In genomic region chr2:85617723-85618122, GRCh38 we compare ENCODE assay signal across 4 cellular contexts. TPM values are rescaled to one million over a fixed set of nuclear protein-coding genes. Genes with fewer than 3 reads are reported as not detected.
DNase-seq lines count a peak whose midpoint lies in the region; FAIRE-seq and TF ChIP-seq lines count a peak whose summit lies in the region.
"Not testable (repeated sequence)": the region's sequence is repeated elsewhere in the genome, so short reads cannot be mapped to it uniquely, and the experiment has no call there.

No MANE protein-coding gene starts in this region.

- not testable (repeated sequence) for TF ChIP-seq CTCF in H1 (IDR thresholded peaks at IDR 0.05; ENCODE audit: control extremely low read depth in 1 of 3, insufficient read depth in 1 of 3, low read depth in 1 of 3, low read length in 3 of 3); osteocyte (IDR thresholded peaks at IDR 0.05)

- peaks cover 13 to 41% (median 21%) of the 10 kb centered on the region in 4 experiments for H3K36me3 ChIP-seq in H1 (ENCODE audit: control insufficient read depth in 2 of 4, insufficient read depth in 4 of 4, low read length in 3 of 4)

- peaks cover 10% of the 10 kb centered on the region for H3K4me1 Mint-ChIP-seq in T-helper 2 cell treated with Interferon-gamma antibody and Interleukin-4, amounts not matched to agents 5 μg/mL and 100 μg/mL, for 36 hours (ENCODE audit: low read depth)
- peaks cover 24% of the 10 kb centered on the region for H3K4me1 Mint-ChIP-seq in osteocyte (ENCODE audit: unreplicated experiment)

- H3K79me1 ChIP-seq in H1 (ENCODE audit: low read depth, low read length) = not testable (repeated sequence)

- H4K91ac ChIP-seq in H1 (replicated peaks; ENCODE audit: insufficient read length, low read length) = not testable (repeated sequence)

- not testable (repeated sequence) for H2AK5ac ChIP-seq in H1 (ENCODE audit: low read depth, low read length)

- not testable (repeated sequence) for TF ChIP-seq EP300 in H1 (IDR thresholded peaks at IDR 0.05; ENCODE audit: borderline replicate concordance in 1 of 2, low read depth in 2 of 2, low read length in 2 of 2)

- not testable (repeated sequence) for H3K23ac ChIP-seq in H1 (ENCODE audit: insufficient read length)

- H3K14ac ChIP-seq in H1 (ENCODE audit: insufficient read length) = not testable (repeated sequence)

- not testable (repeated sequence) for H3K18ac ChIP-seq in H1 (ENCODE audit: extremely low read depth, low read length)

- H2BK12ac ChIP-seq in H1 (ENCODE audit: low read depth, low read length) = not testable (repeated sequence)

- H3K9me3 Mint-ChIP-seq in T-helper 2 cell treated with Interferon-gamma antibody and Interleukin-4, amounts not matched to agents 5 μg/mL and 100 μg/mL, for 36 hours; osteocyte (ENCODE audit: unreplicated experiment): not testable (repeated sequence)

- H2BK120ac ChIP-seq in H1 (replicated peaks; ENCODE audit: low read depth, low read length) = not testable (repeated sequence)

- not testable (repeated sequence) for H4K8ac ChIP-seq in H1 (ENCODE audit: extremely low read depth, insufficient read depth, low read length)

- TF ChIP-seq POLR2A in H1 (IDR thresholded peaks at IDR 0.05; ENCODE audit: control extremely low read depth in 1 of 2, low read depth in 2 of 2, low read length in 2 of 2) = not testable (repeated sequence)

- H2BK15ac ChIP-seq in H1 (ENCODE audit: low read length) = not testable (repeated sequence)

- DNase-seq in T-helper 2 cell treated with Interferon-gamma antibody and Interleukin-4, amounts not matched to agents 5 μg/mL and 100 μg/mL, for 36 hours (ENCODE audit: low spot score); H1 (ENCODE audit: low read depth in 1 of 2, low spot score in 2 of 2); osteocyte (ENCODE audit: extremely low spot score, unreplicated experiment): not testable (repeated sequence)

- not testable (repeated sequence) for H3K27me3 Mint-ChIP-seq in T-helper 2 cell treated with Interferon-gamma antibody and Interleukin-4, amounts not matched to agents 5 μg/mL and 100 μg/mL, for 36 hours (ENCODE audit: low read depth); osteocyte (ENCODE audit: unreplicated experiment)

- WGBS in H1 (ENCODE audit: extremely low coverage in 1 of 2, insufficient coverage in 1 of 2, insufficient read length in 1 of 2, insufficient replicate concordance in 2 of 2, low coverage in 1 of 2, low lambda C conversion rate in 2 of 2, missing lambda C conversion rate in 1 of 2), 2 experiments = 96% methylated on average over 4 of the region's 5 CpGs; no CpG with 5 or more reads in 1 of the 2 experiments

- H2BK5ac ChIP-seq in H1 (ENCODE audit: low read depth, low read length) = not testable (repeated sequence)

- peak overlapping the region; percentile 75 to 88; a peak in 3 of 4 replicates for H3K4me2 ChIP-seq in H1 (ENCODE audit: insufficient read depth in 1 of 2, low read depth in 2 of 2, low read length in 2 of 2)

- peaks cover 11 to 33% of the 10 kb centered on the region in 2 experiments for H3K79me2 ChIP-seq in H1 (ENCODE audit: control insufficient read depth in 1 of 2, insufficient read depth in 2 of 2, low read length in 2 of 2)

- H3K4me3 Mint-ChIP-seq in T-helper 2 cell treated with Interferon-gamma antibody and Interleukin-4, amounts not matched to agents 5 μg/mL and 100 μg/mL, for 36 hours = peak overlapping the region; percentile 95
- H3K4me3 Mint-ChIP-seq in osteocyte (ENCODE audit: unreplicated experiment) = peak overlapping the region; percentile 94

- CTCF ChIA-PET in H1 (lab: Charles Lee; ENCODE audit: partially characterized antibody) = interaction anchor here (2.0 kb wide), 1 partner anchor 20 kb away, joined by 5 read pairs; no protein-coding TSS in a partner anchor

- H3K4me3 ChIP-seq in GM08714 (ENCODE audit: low read length) (peak overlapping the region; percentile 97; the same call in 1 of the 2 replicates), H1 (ENCODE audit: extremely low read depth in 1 of 4, insufficient read depth in 2 of 4, low read depth in 3 of 4, low read length in 4 of 4) (peak overlapping the region in 2 of 4 experiments; percentile 96 to 97; a peak in 2 of 8 replicates)

- H3K56ac ChIP-seq in H1 (replicated peaks; ENCODE audit: insufficient read length, low read depth, low read length) = not testable (repeated sequence)

- H3K23me2 ChIP-seq in H1 (ENCODE audit: low read depth, low read length) = not testable (repeated sequence)

- not testable (repeated sequence) for H2AFZ ChIP-seq in H1 (ENCODE audit: low read length)

- not testable (repeated sequence) for H3K27me3 ChIP-seq in H1 (replicated peaks in 1 of 4; ENCODE audit: control insufficient read depth in 3 of 4, extremely low read depth in 1 of 4, insufficient read depth in 3 of 4, low read length in 3 of 4)

- not testable (repeated sequence) for H3K4ac ChIP-seq in H1 (replicated peaks; ENCODE audit: insufficient read length, low read depth, low read length)

- not testable (repeated sequence) for H4K20me1 ChIP-seq in H1 (replicated peaks in 1 of 2; ENCODE audit: control insufficient read depth in 1 of 2, insufficient read depth in 2 of 2, low read length in 2 of 2)

- not testable (repeated sequence) for H3K27ac ChIP-seq in H1 (ENCODE audit: low read depth, low read length)

- not testable (repeated sequence) for FAIRE-seq in H1 (lab: Jason Lieb, UNC)

- not testable (repeated sequence) for H3K9me3 ChIP-seq in H1 (ENCODE audit: insufficient read depth in 2 of 2, low read depth in 1 of 2, low read length in 1 of 2)

- H2BK20ac ChIP-seq in H1 (ENCODE audit: low read length) = not testable (repeated sequence)

- not testable (repeated sequence) for TF ChIP-seq RAD21 in H1 (IDR thresholded peaks at IDR 0.05 in 1 of 2, conservative IDR thresholded peaks at IDR 0.05 in 1 of 2; ENCODE audit: low read depth in 2 of 2, low read length in 2 of 2)

- H4K5ac ChIP-seq in H1 (ENCODE audit: insufficient read length, low read depth, low read length) = not testable (repeated sequence)

- not testable (repeated sequence) for H3K27ac Mint-ChIP-seq in T-helper 2 cell treated with Interferon-gamma antibody and Interleukin-4, amounts not matched to agents 5 μg/mL and 100 μg/mL, for 36 hours; osteocyte (ENCODE audit: unreplicated experiment)

- peak overlapping the region in 1 of 4 experiments; percentile 48; a peak in 2 of 7 replicates for H3K9ac ChIP-seq in H1 (replicated peaks in 1 of 4; ENCODE audit: extremely low read depth in 1 of 4, low read depth in 3 of 4, low read length in 3 of 4)

- H3K4me1 ChIP-seq in H1 (replicated peaks in 1 of 4; ENCODE audit: control insufficient read depth in 3 of 4, insufficient read depth in 4 of 4, low read length in 3 of 4) = not testable (repeated sequence)

- peaks cover 29% of the 10 kb centered on the region for H3K36me3 Mint-ChIP-seq in T-helper 2 cell treated with Interferon-gamma antibody and Interleukin-4, amounts not matched to agents 5 μg/mL and 100 μg/mL, for 36 hours (ENCODE audit: low read depth)
- peaks cover 10% of the 10 kb centered on the region for H3K36me3 Mint-ChIP-seq in osteocyte (ENCODE audit: unreplicated experiment)

- POLR2A ChIA-PET in H1 (lab: Charles Lee; ENCODE audit: partially characterized antibody) = interaction anchor here (0.7 to 7.9 kb wide), 7 partner anchors 8 to 198 kb away, joined by 3 to 95 read pairs (median 4); partner anchors contain the start of genes MAT2A and TMEM150A

RNA-seq across cellular contexts. Expression of gene USP39, which starts 1.7 kb away (rescaled TPM):
- 86.2 and 90.4 TPM in 2 replicates for total RNA-seq in H1 (2021; fragmentation: NEBNext Ultra II Directional; extraction: Animal tissue kit (Norgen Biotek cat#: 25700))
- 76.3 and 81.5 TPM in 2 replicates for polyA plus RNA-seq in H1 (2011; rRNA removed)
- 86.9 TPM for polyA plus RNA-seq in H1 (2011; cell fraction: cytosol; rRNA removed)
- 92.2 TPM for polyA plus RNA-seq in H1 (2011; cell fraction: nucleus; rRNA removed)
- polyA plus RNA-seq in H1 (2012, experiment 1 of 2) = 85.0 to 100.0 TPM (median 91.1 TPM) in 4 replicates
- polyA plus RNA-seq in H1 (2012, experiment 2 of 2) = 68.2 TPM
- 70.1 TPM for polyA plus RNA-seq in H1 (2013, experiment 1 of 2)
- 70.8 TPM for polyA plus RNA-seq in H1 (2013, experiment 2 of 2)
- 111 and 121 TPM in 2 replicates for polyA minus RNA-seq in H1 (2011; rRNA and poly(A)+ RNA removed)
- 43.4 TPM for polyA minus RNA-seq in H1 (2011; cell fraction: cytosol; rRNA and poly(A)+ RNA removed)
- polyA minus RNA-seq in H1 (2011; cell fraction: nucleus; rRNA and poly(A)+ RNA removed) = 78.2 TPM
- total RNA-seq in osteocyte = 44.0 and 50.9 TPM in 2 replicates

RNA-seq across cellular contexts. Expression of gene C2orf68, which starts 5.9 kb away (rescaled TPM):
- 40.9 and 46.3 TPM in 2 replicates for total RNA-seq in H1 (2021; fragmentation: NEBNext Ultra II Directional; extraction: Animal tissue kit (Norgen Biotek cat#: 25700))
- polyA plus RNA-seq in H1 (2011; rRNA removed) = 47.2 and 49.4 TPM in 2 replicates
- polyA plus RNA-seq in H1 (2011; cell fraction: cytosol; rRNA removed) = 46.6 TPM
- 55.1 TPM for polyA plus RNA-seq in H1 (2011; cell fraction: nucleus; rRNA removed)
- 33.5 to 45.1 TPM (median 40.7 TPM) in 4 replicates for polyA plus RNA-seq in H1 (2012, experiment 1 of 2)
- polyA plus RNA-seq in H1 (2012, experiment 2 of 2) = 27.8 TPM
- 58.4 TPM for polyA plus RNA-seq in H1 (2013, experiment 1 of 2)
- polyA plus RNA-seq in H1 (2013, experiment 2 of 2) = 57.9 TPM
- 57.6 and 59.6 TPM in 2 replicates for polyA minus RNA-seq in H1 (2011; rRNA and poly(A)+ RNA removed)
- polyA minus RNA-seq in H1 (2011; cell fraction: cytosol; rRNA and poly(A)+ RNA removed) = 30.2 TPM
- polyA minus RNA-seq in H1 (2011; cell fraction: nucleus; rRNA and poly(A)+ RNA removed) = 34.8 TPM
- total RNA-seq in osteocyte = 40.8 and 45.1 TPM in 2 replicates

RNA-seq across cellular contexts. Expression of gene TMEM150A, which starts 15.2 kb away (rescaled TPM):
- 19.8 and 22.4 TPM in 2 replicates for total RNA-seq in H1 (2021; fragmentation: NEBNext Ultra II Directional; extraction: Animal tissue kit (Norgen Biotek cat#: 25700))
- polyA plus RNA-seq in H1 (2011; rRNA removed) = 29.9 and 42.6 TPM in 2 replicates
- 21.6 TPM for polyA plus RNA-seq in H1 (2011; cell fraction: cytosol; rRNA removed)
- polyA plus RNA-seq in H1 (2011; cell fraction: nucleus; rRNA removed) = 95.9 TPM
- polyA plus RNA-seq in H1 (2012, experiment 1 of 2) = 12.3 to 22.2 TPM (median 20.1 TPM) in 4 replicates
- polyA plus RNA-seq in H1 (2012, experiment 2 of 2) = 19.3 TPM
- 17.5 TPM for polyA plus RNA-seq in H1 (2013, experiment 1 of 2)
- polyA plus RNA-seq in H1 (2013, experiment 2 of 2) = 17.1 TPM
- 12.1 and 19.4 TPM in 2 replicates for polyA minus RNA-seq in H1 (2011; rRNA and poly(A)+ RNA removed)
- polyA minus RNA-seq in H1 (2011; cell fraction: cytosol; rRNA and poly(A)+ RNA removed) = 5.9 TPM
- 14.9 TPM for polyA minus RNA-seq in H1 (2011; cell fraction: nucleus; rRNA and poly(A)+ RNA removed)
- 18.2 and 20.8 TPM in 2 replicates for total RNA-seq in osteocyte

RNA-seq across cellular contexts. Expression of gene RNF181, which starts 22.2 kb away (rescaled TPM):
- 97.2 and 99.5 TPM in 2 replicates for total RNA-seq in H1 (2021; fragmentation: NEBNext Ultra II Directional; extraction: Animal tissue kit (Norgen Biotek cat#: 25700))
- polyA plus RNA-seq in H1 (2011; rRNA removed) = 398 and 514 TPM in 2 replicates
- polyA plus RNA-seq in H1 (2011; cell fraction: cytosol; rRNA removed) = 335 TPM
- 327 TPM for polyA plus RNA-seq in H1 (2011; cell fraction: nucleus; rRNA removed)
- polyA plus RNA-seq in H1 (2012, experiment 1 of 2) = 151 to 246 TPM (median 213 TPM) in 4 replicates
- polyA plus RNA-seq in H1 (2012, experiment 2 of 2) = 395 TPM
- polyA plus RNA-seq in H1 (2013, experiment 1 of 2) = 279 TPM
- 252 TPM for polyA plus RNA-seq in H1 (2013, experiment 2 of 2)
- polyA minus RNA-seq in H1 (2011; rRNA and poly(A)+ RNA removed) = 113 and 120 TPM in 2 replicates
- polyA minus RNA-seq in H1 (2011; cell fraction: cytosol; rRNA and poly(A)+ RNA removed) = 36.7 TPM
- 67.3 TPM for polyA minus RNA-seq in H1 (2011; cell fraction: nucleus; rRNA and poly(A)+ RNA removed)
- total RNA-seq in osteocyte = 77.2 and 77.3 TPM in 2 replicates

RNA-seq across cellular contexts. Expression of gene VAMP5, which starts 33.5 kb away (rescaled TPM):
- 4.7 and 5.2 TPM in 2 replicates for total RNA-seq in H1 (2021; fragmentation: NEBNext Ultra II Directional; extraction: Animal tissue kit (Norgen Biotek cat#: 25700))
- 13.4 and 14.2 TPM in 2 replicates for polyA plus RNA-seq in H1 (2011; rRNA removed)
- 10.9 TPM for polyA plus RNA-seq in H1 (2011; cell fraction: cytosol; rRNA removed)
- 11.4 TPM for polyA plus RNA-seq in H1 (2011; cell fraction: nucleus; rRNA removed)
- 4.9 to 9.1 TPM (median 7.5 TPM) in 4 replicates for polyA plus RNA-seq in H1 (2012, experiment 1 of 2)
- polyA plus RNA-seq in H1 (2012, experiment 2 of 2) = 10.2 TPM
- 7.4 TPM for polyA plus RNA-seq in H1 (2013, experiment 1 of 2)
- 7.8 TPM for polyA plus RNA-seq in H1 (2013, experiment 2 of 2)
- 3.0 and 3.4 TPM in 2 replicates for polyA minus RNA-seq in H1 (2011; rRNA and poly(A)+ RNA removed)
- 1.8 TPM for polyA minus RNA-seq in H1 (2011; cell fraction: cytosol; rRNA and poly(A)+ RNA removed)
- polyA minus RNA-seq in H1 (2011; cell fraction: nucleus; rRNA and poly(A)+ RNA removed) = not detected
- not detected in 2 replicates for total RNA-seq in osteocyte
